ENCODE assay signal across 9 cellular contexts in the genomic region with DNA sequence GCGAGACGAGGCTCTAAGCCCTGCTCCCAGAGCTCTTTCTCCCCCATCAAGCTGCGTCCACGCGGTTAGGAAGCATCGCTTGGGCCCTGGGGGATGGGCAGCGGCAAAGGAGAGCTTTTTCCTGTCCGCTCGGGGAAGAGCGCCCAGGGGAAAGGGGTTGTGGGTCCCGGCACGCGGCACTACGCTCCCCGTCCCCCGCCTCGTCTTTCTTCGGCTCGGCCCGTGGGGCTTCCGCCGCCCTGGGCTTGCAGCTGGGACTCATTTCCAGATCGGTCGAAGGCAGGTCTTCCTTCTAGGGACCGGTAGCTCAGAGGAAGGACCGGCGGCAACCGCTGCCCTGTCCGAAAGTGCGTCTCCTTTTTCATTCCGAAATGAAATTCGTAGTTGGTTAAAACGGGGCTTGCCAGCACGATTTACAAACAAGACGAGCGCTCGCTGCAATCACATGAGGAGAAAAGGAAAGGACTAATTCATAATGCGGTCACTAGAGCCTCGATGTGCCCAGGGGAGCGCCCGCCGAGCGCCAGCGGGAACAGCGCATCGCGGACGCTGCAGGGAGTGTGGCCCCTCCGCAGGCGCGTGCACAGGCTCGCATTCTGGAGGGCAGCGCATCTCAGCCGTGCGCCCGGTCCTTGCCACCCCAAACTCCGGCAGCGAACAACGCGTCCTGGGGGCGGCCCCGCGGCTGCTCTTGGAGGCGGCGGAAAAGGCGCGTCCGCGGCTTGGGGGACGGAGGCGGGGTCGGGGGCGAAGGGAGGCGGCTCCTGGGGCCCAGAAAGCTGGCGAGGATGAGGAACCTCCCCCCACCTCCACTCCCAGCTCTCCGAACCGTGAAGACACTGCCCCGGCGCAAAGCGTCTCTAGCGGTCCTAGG. TPM values are rescaled to one million over a fixed set of nuclear protein-coding genes. Genes with fewer than 3 reads are reported as not detected.
DNase-seq lines count a peak whose midpoint lies in the region; ATAC-seq and TF ChIP-seq lines count a peak whose summit lies in the region.
"Had no signal": no experiment of that assay in that cellular context is flagged by ENCODE, and none has a peak within 500 bp of the region (broad histone marks: within the 10 kb centered on the region; RNA-seq: fewer than 3 reads in every experiment).

No MANE protein-coding gene starts in this region.

- no peak for TF ChIP-seq CTCF in sigmoid colon (IDR thresholded peaks at IDR 0.05)

- TF ChIP-seq POLR2A in Raji (IDR thresholded peaks at IDR 0.05; ENCODE audit: insufficient read depth, low read depth, low read length) (peak; percentile 86), sigmoid colon (IDR thresholded peaks at IDR 0.05) (no peak)

- peaks cover 21 to 85% (median 54%) of the 10 kb centered on the region in 3 donors for H3K27me3 ChIP-seq in sigmoid colon

- peak; percentile 88 for DNase-seq in COLO668 (lab: John Stamatoyannopoulos, UW; ENCODE audit: unreplicated experiment)
- DNase-seq in activated gamma-delta T cell (lab: John Stamatoyannopoulos, UW) = peak; percentile 70
- peak; percentile 67 for DNase-seq in left ventricle myocardium superior
- DNase-seq in sigmoid colon = no peak
- no peak for DNase-seq in hippocampal formation (lab: John Stamatoyannopoulos, UW)

- H3K9me3 ChIP-seq in sigmoid colon = no peaks in the 10 kb centered on the region

- H3K27ac ChIP-seq in sigmoid colon = peak overlapping the region; percentile 2 to 55 (median 42)
- H3K27ac ChIP-seq: epithelial cell of prostate had no signal

- peak overlapping the region; percentile 22 to 55 (median 52) for H3K4me3 ChIP-seq in sigmoid colon

- ATAC-seq in GM19328 (IDR thresholded peaks at IDR 0.05; ENCODE audit: unreplicated experiment) (peak; percentile 46), HG03520 (IDR thresholded peaks at IDR 0.05; ENCODE audit: unreplicated experiment) (peak; percentile 49), left ventricle myocardium superior (peak; percentile 67)

- intact Hi-C loops in left ventricle myocardium superior (cut with micrococcal nuclease) = no loop called here
- intact Hi-C loops in sigmoid colon (cut with DNase I) = no loop called here

- no peak for TF ChIP-seq EP300 in sigmoid colon (IDR thresholded peaks at IDR 0.05)

- H3K36me3 ChIP-seq in sigmoid colon = no peaks in the 10 kb centered on the region

- H3K4me1 ChIP-seq in sigmoid colon = peaks cover 0 to 25% (median 24%) of the 10 kb centered on the region in 4 donors

- 0 to 1% methylated on average over 81 of the region's 81 CpGs for WGBS in sigmoid colon, 2 donors

RNA-seq across cellular contexts. Expression of gene ITPRIPL1, which starts 3.6 kb away (rescaled TPM):
- total RNA-seq in left ventricle myocardium superior (1.3 TPM), sigmoid colon (1 to 10 TPM in 1 of 4 donors, under 1 TPM in 2, not detected in 1; 0.36 to 2.0 (median 0.83) TPM)
- 1 to 10 TPM in 1 of 3 donors, under 1 TPM in 1, not detected in 1; 0.23 to 1.5 TPM for polyA plus RNA-seq in sigmoid colon

RNA-seq across cellular contexts. Expression of gene NCAPH, which starts 14.1 kb away (rescaled TPM):
- total RNA-seq in left ventricle myocardium superior (1.4 TPM), sigmoid colon (1 to 10 TPM in 1 of 4 donors, under 1 TPM in 2, not detected in 1; 0.33 to 2.4 (median 0.83) TPM)
- polyA plus RNA-seq in sigmoid colon = 10 to 100 TPM in 1 of 3 donors, 1 to 10 TPM in 2; 2.4 to 17.4 (median 5.5) TPM

RNA-seq across cellular contexts. Expression of gene SNRNP200, which starts 16.1 kb away (rescaled TPM):
- total RNA-seq in left ventricle myocardium superior (55.3 TPM), sigmoid colon (10 to 100 TPM; 69.4 to 86.1 (median 79.2) TPM)
- 10 to 100 TPM; 26.8 to 86.5 (median 31.8) TPM for polyA plus RNA-seq in sigmoid colon

RNA-seq across cellular contexts. Expression of gene CIAO1, which starts 55.4 kb away (rescaled TPM):
- 63.1 TPM for total RNA-seq in left ventricle myocardium superior
- 100 to 1,000 TPM in 2 of 4 donors, 10 to 100 TPM in 2; 77.4 to 110 (median 95.2) TPM for total RNA-seq in sigmoid colon
- polyA plus RNA-seq in sigmoid colon = 10 to 100 TPM; 45.6 to 55.0 (median 51.1) TPM

RNA-seq across cellular contexts. Expression of gene TMEM127, which starts 55.7 kb away (rescaled TPM):
- total RNA-seq in left ventricle myocardium superior = 71.2 TPM
- 10 to 100 TPM; 24.6 to 30.5 (median 27.9) TPM for total RNA-seq in sigmoid colon
- 10 to 100 TPM; 10.8 to 40.1 (median 12.5) TPM for polyA plus RNA-seq in sigmoid colon

Comparison
In these comparisons a context has a peak if more than half of its experiments do, and no peak if none do; other contexts are left out.
1. DNase-seq: peak in COLO668 (single experiment), activated gamma-delta T cell (single experiment) and left ventricle myocardium superior (single experiment); none in sigmoid colon (single experiment) and hippocampal formation (0 of 2).
2. Peak in every context shown above with its lines, with median percentiles within 50 percentile points of each other: ATAC-seq.